Comparison of ENCODE assay signal across 8 cellular contexts in the genomic region with DNA sequence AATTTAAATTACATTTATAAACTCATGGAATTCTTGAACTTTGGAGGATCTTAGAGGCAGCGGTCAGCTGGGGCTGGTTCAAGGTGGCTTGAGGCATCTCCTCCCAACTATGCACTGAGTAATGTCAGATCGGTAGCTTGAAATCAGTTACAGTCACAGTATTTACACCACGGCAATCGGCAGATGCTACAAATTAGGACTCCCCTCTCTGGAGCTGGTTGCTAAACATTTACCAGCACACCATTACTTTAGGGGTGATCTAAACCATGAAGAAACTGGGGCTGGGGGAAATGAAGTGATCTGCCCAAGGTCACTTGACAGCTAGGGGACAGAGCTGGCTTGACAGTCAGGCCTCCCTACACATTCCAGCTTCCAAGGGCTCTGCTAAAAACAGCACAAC.
"Had no signal": no experiment of that assay in that cellular context is flagged by ENCODE, and none has a peak within 500 bp of the region (broad histone marks: within the 10 kb centered on the region; RNA-seq: fewer than 3 reads in every experiment).

No MANE protein-coding gene starts in this region.

- H3K4me1 Mint-ChIP-seq: IgD-negative memory B cell had no signal

- H3K27me3 Mint-ChIP-seq: IgD-negative memory B cell had no signal

- H3K4me3 ChIP-seq: GM23248 had no signal

- H3K9me3 Mint-ChIP-seq: HFFc6, IgD-negative memory B cell had no signal

- DNase-seq: GM23248, GOT3, H9, HCEC 1CT, HFFc6, KBM-7 had no signal

- H3K27ac ChIP-seq: GM23248, KMS-11 had no signal

- H3K27ac Mint-ChIP-seq: H9, HFFc6, IgD-negative memory B cell had no signal

- H3K36me3 Mint-ChIP-seq: IgD-negative memory B cell had no signal

- H3K4me3 Mint-ChIP-seq: H9, HFFc6, IgD-negative memory B cell had no signal
